ENCODE assay signal across 20 cellular contexts in the genomic region with DNA sequence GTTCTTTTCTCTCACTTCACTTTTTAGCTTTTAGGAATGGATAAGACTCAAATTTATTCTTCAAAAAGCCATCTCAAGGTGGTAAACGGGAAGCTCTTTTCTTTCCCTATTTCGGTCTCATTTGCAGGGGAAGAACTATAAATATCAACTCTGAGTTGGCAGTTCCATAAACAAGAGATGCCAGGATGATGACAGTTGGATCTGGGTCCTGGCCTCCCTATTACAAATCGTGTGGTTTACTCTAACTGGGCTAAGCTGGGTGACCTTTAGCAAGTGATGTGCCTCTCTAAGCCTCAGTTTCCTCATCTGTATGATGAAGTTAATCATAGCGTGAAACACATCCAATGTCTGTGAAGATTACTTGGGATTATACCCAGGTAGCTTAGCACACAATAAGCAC. TPM values are rescaled to one million over a fixed set of nuclear protein-coding genes. Genes with fewer than 3 reads are reported as not detected.
A peak's percentile ranks its signal among the peaks of the same experiment; 100 is the strongest.
DNase-seq lines count a peak whose midpoint lies in the region; ATAC-seq and TF ChIP-seq lines count a peak whose summit lies in the region.
"Had no signal": no experiment of that assay in that cellular context is flagged by ENCODE, and none has a peak within 500 bp of the region (broad histone marks: within the 10 kb centered on the region; RNA-seq: fewer than 3 reads in every experiment).

No MANE protein-coding gene starts in this region.

- H3K27me3 ChIP-seq in MG63 (no peaks in the 10 kb centered on the region), psoas muscle (ENCODE audit: insufficient read depth in 3 of 3, low read length in 2 of 3) (no peaks in the 10 kb centered on the region), ascending aorta (no peaks in the 10 kb centered on the region)
- H3K27me3 ChIP-seq: foreskin keratinocyte had no signal

- peaks cover 76% of the 10 kb centered on the region for H3K4me1 ChIP-seq in psoas muscle
- peaks cover 0 to 12% of the 10 kb centered on the region in 2 donors for H3K4me1 ChIP-seq in ascending aorta
- H3K4me1 ChIP-seq: foreskin keratinocyte had no signal

- TF ChIP-seq CTCF in psoas muscle (IDR thresholded peaks at IDR 0.05) (no peak), ascending aorta (IDR thresholded peaks at IDR 0.05) (no peak)

- H3K27ac ChIP-seq in psoas muscle = peak overlapping the region; percentile 64
- no peak overlapping the region for H3K27ac ChIP-seq in ascending aorta
- H3K27ac ChIP-seq: 22Rv1, foreskin keratinocyte had no signal

- H3K4me3 ChIP-seq in MG63 = no peak overlapping the region
- no peak overlapping the region for H3K4me3 ChIP-seq in psoas muscle
- no peak overlapping the region for H3K4me3 ChIP-seq in ascending aorta
- H3K4me3 ChIP-seq: smooth muscle cell had no signal

- H3K36me3 ChIP-seq in MG63 (no peaks in the 10 kb centered on the region), psoas muscle (ENCODE audit: insufficient read depth in 1 of 2, low read depth in 1 of 2) (no peaks in the 10 kb centered on the region), ascending aorta (no peaks in the 10 kb centered on the region)

- WGBS in psoas muscle, 3 donors = 30 to 45% (median 31%) methylated on average over 4 of the region's 4 CpGs

- H3K9me3 ChIP-seq in MG63 = no peaks in the 10 kb centered on the region
- no peaks in the 10 kb centered on the region for H3K9me3 ChIP-seq in psoas muscle
- H3K9me3 ChIP-seq in ascending aorta = no peaks in the 10 kb centered on the region

- DNase-seq in SIG-M5 treated with dmso at 0.1 percent for 504 hours (lab: John Stamatoyannopoulos, UW; ENCODE audit: unreplicated experiment) (peak; percentile 53), SIG-M5 (lab: John Stamatoyannopoulos, UW) (no peak), MG63 (peak; percentile 26), cerebellum (ENCODE audit: low spot score) (peak; percentile 61), psoas muscle (no peak), NCI-H2107 treated with DMSO at 0.1 percent for 48 hours (lab: John Stamatoyannopoulos, UW; ENCODE audit: unreplicated experiment) (no peak), ascending aorta (ENCODE audit: low spot score in 2 of 2) (no peak)
- DNase-seq: activated CD4-positive, CD25-positive, alpha-beta regulatory T cell; activated CD8-positive, alpha-beta T cell treated with anti-CD3 and anti-CD28 coated beads for 36 hours; activated naive CD4-positive, alpha-beta T cell treated with anti-CD3 and anti-CD28 coated beads, Interleukin-2, amount 50 U/mL, for 16 hours; activated T-cell treated with anti-CD3 and anti-CD28 coated beads, Interleukin-2, amount 50 U/mL, for 4 hours; foreskin keratinocyte; kidney; MM.1S; NCI-H510A treated with DMSO at 0.1 percent for 48 hours; nephron progenitor cell; stimulated activated CD4-positive, alpha-beta T cell treated with anti-CD3 and anti-CD28 coated beads, Interleukin-4, amount 100 ng/mL, for 4 hours had no signal

- ATAC-seq in psoas muscle (peak; percentile 76 to 90 (median 82)), GM21528 (IDR thresholded peaks at IDR 0.05; ENCODE audit: low FRiP score, unreplicated experiment) (no peak)
- ATAC-seq: activated CD8-positive, alpha-beta T cell treated with anti-CD3 and anti-CD28 coated beads for 36 hours; activated T-cell treated with anti-CD3 and anti-CD28 coated beads, Interleukin-2, amount 50 U/mL, for 4 hours; foreskin keratinocyte had no signal

- intact Hi-C loops in psoas muscle (cut with DNase I) (no loop called here), ascending aorta (cut with DNase I) (no loop called here)

RNA-seq across cellular contexts. Expression of a gene that starts 44.2 kb away (rescaled TPM):
- 9.6 and 11.4 TPM in 2 replicates for total RNA-seq in MG63 (2014; rRNA removed; shearing (Covaris generic); ENCODE audit: low replicate concordance)
- total RNA-seq in cerebellum = 27.3 TPM
- total RNA-seq in psoas muscle = 10 to 100 TPM; 17.6 to 51.9 (median 21.9) TPM
- 10 to 100 TPM in 2 of 3 donors, 1 to 10 TPM in 1; 5.1 to 22.3 (median 14.3) TPM for polyA plus RNA-seq in psoas muscle
- 58.0 TPM for total RNA-seq in ascending aorta

Comparison
In these comparisons a context has a peak if more than half of its experiments do, and no peak if none do; other contexts are left out.
1. DNase-seq: peak in SIG-M5 treated with dmso at 0.1 percent for 504 hours (single experiment), MG63 (single experiment) and cerebellum (single experiment); none in SIG-M5 (single experiment), psoas muscle (0 of 2), NCI-H2107 treated with DMSO at 0.1 percent for 48 hours (single experiment) and ascending aorta (0 of 2).